In genomic region chr16:75593825-75594820, GRCh38 we compare ENCODE assay signal across 1 cellular context.
TF ChIP-seq lines count a peak whose summit lies in the region.

No MANE protein-coding gene starts in this region.

TF ChIP-seq in HepG2, 621 proteins besides CTCF, POLR2A, EP300 and RAD21 (continued from another document and continues in another):
- TF ChIP-seq ATF2 (CRISPR knock-in tag; IDR thresholded peaks at IDR 0.05) (no peak), AHDC1 (CRISPR knock-in tag; IDR thresholded peaks at IDR 0.05; ENCODE audit: borderline replicate concordance) (0 out of 2 replicates have a peak, but pooled peaks have one; percentile 42), ZNF574 (CRISPR knock-in tag; IDR thresholded peaks at IDR 0.05) (0 out of 2 replicates have a peak, but pooled peaks have one; percentile 30), XRCC5 (optimal IDR thresholded peaks at IDR 0.05; ENCODE audit: low read length) (peak; percentile 26), ZBTB46 (CRISPR knock-in tag; IDR thresholded peaks at IDR 0.05; ENCODE audit: borderline replicate concordance) (no peak), ATF6 (CRISPR knock-in tag; conservative IDR thresholded peaks at IDR 0.05) (no peak), FOXK2 (IDR thresholded peaks at IDR 0.05) (no peak), CENPBD1 (CRISPR knock-in tag; IDR thresholded peaks at IDR 0.05; ENCODE audit: borderline replicate concordance, low read depth) (no peak), ZSCAN22 (CRISPR knock-in tag; IDR thresholded peaks at IDR 0.05) (no peak), KLF6 (CRISPR knock-in tag; IDR thresholded peaks at IDR 0.05) (no peak), ZNF724P (CRISPR knock-in tag; IDR thresholded peaks at IDR 0.05; ENCODE audit: borderline replicate concordance) (0 out of 2 replicates have a peak, but pooled peaks have one; percentile 37), HOMEZ (CRISPR knock-in tag; IDR thresholded peaks at IDR 0.05; ENCODE audit: low read depth) (no peak), REPIN1 (CRISPR knock-in tag; IDR thresholded peaks at IDR 0.05; ENCODE audit: borderline replicate concordance, low read depth) (0 out of 2 replicates have a peak, but pooled peaks have one; percentile 37), ZNF18 (CRISPR knock-in tag; IDR thresholded peaks at IDR 0.05; ENCODE audit: insufficient replicate concordance) (no peak), ZFX (CRISPR knock-in tag; IDR thresholded peaks at IDR 0.05; ENCODE audit: low read depth) (peak; percentile 40; the same call in 1 of the 2 replicates), TCF7 (IDR thresholded peaks at IDR 0.05; ENCODE audit: low read depth) (peak; percentile 14; the same call in 1 of the 2 replicates), BCLAF1 (IDR thresholded peaks at IDR 0.05) (no peak), ETS1 (CRISPR knock-in tag; IDR thresholded peaks at IDR 0.05) (no peak), PHF5A (CRISPR knock-in tag; IDR thresholded peaks at IDR 0.05; ENCODE audit: low read depth, unreplicated experiment) (no peak), TFAP4 (IDR thresholded peaks at IDR 0.05; ENCODE audit: borderline replicate concordance, low read depth) (peak; percentile 19; the same call in 1 of the 2 replicates), ZNF275 (CRISPR knock-in tag; IDR thresholded peaks at IDR 0.05; ENCODE audit: borderline replicate concordance) (no peak)
